ENCODE assay signal across 8 cellular contexts in genomic region chr5:159198063-159199036, GRCh38. TPM values are rescaled to one million over a fixed set of nuclear protein-coding genes. Genes with fewer than 3 reads are reported as not detected.
A peak's percentile ranks its signal among the peaks of the same experiment; 100 is the strongest.
DNase-seq lines count a peak whose midpoint lies in the region; ATAC-seq and TF ChIP-seq lines count a peak whose summit lies in the region.

No MANE protein-coding gene starts in this region.

- intact Hi-C loops in IMR-90 (cut with micrococcal nuclease) = no loop called here
- intact Hi-C loops in PC-9 (cut with micrococcal nuclease; ENCODE audit: unreplicated experiment) = no loop called here

- in situ Hi-C loops in IMR-90 (cut with MboI; ENCODE audit: low sequenced_read_pairs) = loop anchor here (25.0 kb wide), 1 partner anchor 1636 kb away; no protein-coding TSS in a partner anchor

- no CpG with 5 or more reads among the region's 5 CpGs for WGBS in IMR-90 (ENCODE audit: extremely low coverage in 2 of 2, insufficient read length in 1 of 2), 2 experiments

- H3K4me1 ChIP-seq in IMR-90 (ENCODE audit: control insufficient read depth, insufficient read depth, low read length) (peaks cover 7% of the 10 kb centered on the region), foreskin keratinocyte (no peaks in the 10 kb centered on the region), PC-9 (replicated peaks; ENCODE audit: insufficient read depth) (no peaks in the 10 kb centered on the region)

- H3K56ac ChIP-seq in IMR-90 (ENCODE audit: extremely low read depth, insufficient read depth, low read length) = no peak overlapping the region

- TF ChIP-seq POLR2A in IMR-90 (IDR thresholded peaks at IDR 0.05; ENCODE audit: low read depth, low read length) = no peak

- dilution Hi-C loops in IMR-90 (cut with HindIII; ENCODE audit: low sequenced_read_pairs, unreplicated experiment) = no loop called here

- H4K8ac ChIP-seq in IMR-90 (ENCODE audit: low read depth in 2 of 2, low read length in 2 of 2) = no peak overlapping the region

- no peak overlapping the region for H4K91ac ChIP-seq in IMR-90 (ENCODE audit: insufficient read depth, low read depth, low read length)

- no peak overlapping the region; the same call in 1 of the 2 replicates for H3K23ac ChIP-seq in IMR-90 (ENCODE audit: low read depth, low read length)

- ATAC-seq in GM18508 (IDR thresholded peaks at IDR 0.05; ENCODE audit: insufficient read depth, unreplicated experiment) = peak; percentile 84
- peak; percentile 93 for ATAC-seq in GM21717 (IDR thresholded peaks at IDR 0.05; ENCODE audit: unreplicated experiment)
- 0 out of 2 replicates have a peak, but pooled peaks have one; percentile 21 for ATAC-seq in IMR-90 (ENCODE audit: low read depth)
- ATAC-seq in foreskin keratinocyte = peak; percentile 34
- no peak for ATAC-seq in SK-N-SH treated with all-trans-retinoic acid at 6 μM for 48 hours

- no peak for TF ChIP-seq RAD21 in IMR-90 (IDR thresholded peaks at IDR 0.05; ENCODE audit: low read length)

- no peaks in the 10 kb centered on the region for H3K9me2 ChIP-seq in PC-9 (ENCODE audit: insufficient read depth)

- H4K20me1 ChIP-seq in IMR-90 (ENCODE audit: insufficient read depth, low read length) = peaks cover 35% of the 10 kb centered on the region; the same call in 1 of the 2 replicates
- H4K20me1 ChIP-seq in PC-9 (ENCODE audit: insufficient read depth) = peaks cover 36% of the 10 kb centered on the region

- H3K4me2 ChIP-seq in IMR-90 (ENCODE audit: low read depth, low read length) (no peak overlapping the region), PC-9 (no peak overlapping the region)

- H2AFZ ChIP-seq in IMR-90 (replicated peaks; ENCODE audit: low read length, poor library complexity) (no peak overlapping the region), PC-9 (no peak overlapping the region)

- H2BK20ac ChIP-seq in IMR-90 (ENCODE audit: low read depth, low read length) = no peak overlapping the region

- H3K27ac ChIP-seq in IMR-90 (ENCODE audit: insufficient read depth, low read length) (peak overlapping the region; percentile 9; the same call in 1 of the 2 replicates), foreskin keratinocyte (no peak overlapping the region), PC-9 (no peak overlapping the region)

- peaks cover 5% of the 10 kb centered on the region; the same call in 1 of the 2 replicates for H3K9me1 ChIP-seq in IMR-90 (ENCODE audit: insufficient read depth, low read length)

- BruUV-seq in IMR-90 (replicated peaks; lab: Mats Ljungman, UMichigan) = no TSS peak
- BruUV-seq in PC-9 (replicated peaks; lab: Mats Ljungman, UMichigan) = no TSS peak

- H3K79me1 ChIP-seq in IMR-90 (ENCODE audit: low read depth in 1 of 2, low read length in 2 of 2) = peaks cover 7 to 45% of the 10 kb centered on the region in 2 experiments; a peak in 2 of 4 replicates

- H3K9ac ChIP-seq in IMR-90 (ENCODE audit: low read depth, low read length) = no peak overlapping the region

- H2AK9ac ChIP-seq in IMR-90 (replicated peaks; ENCODE audit: low read depth, low read length, poor library complexity) = no peak overlapping the region

- no peak overlapping the region for H3K4ac ChIP-seq in IMR-90 (ENCODE audit: low read depth, low read length)

- TF ChIP-seq CTCF in IMR-90 (conservative IDR thresholded peaks at IDR 0.05; ENCODE audit: low read depth, low read length) = no peak
- TF ChIP-seq CTCF in foreskin keratinocyte (conservative IDR thresholded peaks at IDR 0.05) = no peak
- no peak for TF ChIP-seq CTCF in PC-9 (conservative IDR thresholded peaks at IDR 0.05)

- H3K36me3 ChIP-seq in IMR-90 (ENCODE audit: control insufficient read depth, insufficient read depth, low read length) = peaks cover 29% of the 10 kb centered on the region
- H3K36me3 ChIP-seq in PC-9 (ENCODE audit: low read depth) = peaks cover 23% of the 10 kb centered on the region

- H3K14ac ChIP-seq in IMR-90 (replicated peaks; ENCODE audit: low read depth, low read length) = no peak overlapping the region

- H3K27me3 ChIP-seq in IMR-90 (ENCODE audit: control insufficient read depth, insufficient read depth, low read length) (no peaks in the 10 kb centered on the region), foreskin keratinocyte (no peaks in the 10 kb centered on the region), PC-9 (ENCODE audit: insufficient read depth, low read depth) (no peaks in the 10 kb centered on the region)

- peak overlapping the region; percentile 2 for H2BK5ac ChIP-seq in IMR-90 (ENCODE audit: low read depth, low read length, poor library complexity, severe bottlenecking)

- H3K4me3 ChIP-seq in IMR-90 (ENCODE audit: insufficient read depth, low read depth, low read length) (no peak overlapping the region), PC-9 (no peak overlapping the region)

- H2AK5ac ChIP-seq in IMR-90 (ENCODE audit: low read depth, low read length) = no peak overlapping the region

- H3K18ac ChIP-seq in IMR-90 (ENCODE audit: low read depth, low read length) = no peak overlapping the region

- POLR2A ChIA-PET in IMR-90 (lab: Charles Lee; ENCODE audit: unreplicated experiment) = interaction anchor here (0.6 to 1.0 kb wide), 2 partner anchors 9 kb away, joined by 3 read pairs; no protein-coding TSS in a partner anchor
- POLR2A ChIA-PET in PC-9 (lab: Charles Lee; ENCODE audit: unreplicated experiment) = no interaction called here

- no peak overlapping the region for H2BK120ac ChIP-seq in IMR-90 (ENCODE audit: low read depth, low read length)

- H3K9me3 ChIP-seq in IMR-90 (ENCODE audit: control insufficient read depth, insufficient read depth, low read length) (no peaks in the 10 kb centered on the region), PC-9 (ENCODE audit: insufficient read depth, low read depth) (no peaks in the 10 kb centered on the region)

- H4K5ac ChIP-seq in IMR-90 (ENCODE audit: low read depth, low read length) = no peak overlapping the region

- H3F3A ChIP-seq in PC-9 (ENCODE audit: insufficient read depth, low read depth) = peaks cover 3% of the 10 kb centered on the region; the same call in 1 of the 2 replicates

- DNase-seq in IMR-90 (no peak), foreskin keratinocyte (no peak), NCI-H187 treated with DMSO at 0.1 percent for 48 hours (lab: John Stamatoyannopoulos, UW) (no peak), iPS-NIHi11 (ENCODE audit: low spot score) (no peak), PC-9 (no peak)

- no peak overlapping the region for H2BK15ac ChIP-seq in IMR-90 (ENCODE audit: low read depth, low read length)

- H3K79me2 ChIP-seq in PC-9 (ENCODE audit: low read depth) = peaks cover 78% of the 10 kb centered on the region

- CTCF ChIA-PET in IMR-90 (lab: Yijun Ruan, JAX) (interaction anchor here (0.6 kb wide), 1 partner anchor 9 kb away, joined by 10 read pairs; no protein-coding TSS in a partner anchor), PC-9 (lab: Charles Lee) (no interaction called here)

TF ChIP-seq in IMR-90, 13 proteins besides CTCF, POLR2A, EP300 and RAD21:
- TF ChIP-seq RFX5 (IDR thresholded peaks at IDR 0.05; ENCODE audit: low read depth, low read length) (no peak), MXI1 (IDR thresholded peaks at IDR 0.05; ENCODE audit: borderline replicate concordance, low read depth, low read length) (no peak), MAFK (IDR thresholded peaks at IDR 0.05; ENCODE audit: low read depth, low read length) (no peak), RCOR1 (IDR thresholded peaks at IDR 0.05; ENCODE audit: insufficient replicate concordance, low read length) (no peak), FOS (IDR thresholded peaks at IDR 0.05; ENCODE audit: low read depth, low read length) (no peak), ELK1 (IDR thresholded peaks at IDR 0.05; ENCODE audit: borderline replicate concordance, low read depth, low read length) (no peak), SMC3 (IDR thresholded peaks at IDR 0.05; ENCODE audit: low read depth, low read length) (no peak)

TF ChIP-seq in SK-N-SH treated with all-trans-retinoic acid at 6 μM for 48 hours, 23 proteins besides CTCF, POLR2A, EP300 and RAD21:
- no peak for TF ChIP-seq GLIS3 (CRISPR knock-in tag; IDR thresholded peaks at IDR 0.05)
- no peak for TF ChIP-seq ESRRG (CRISPR knock-in tag; IDR thresholded peaks at IDR 0.05)
- TF ChIP-seq, protein P1, sequence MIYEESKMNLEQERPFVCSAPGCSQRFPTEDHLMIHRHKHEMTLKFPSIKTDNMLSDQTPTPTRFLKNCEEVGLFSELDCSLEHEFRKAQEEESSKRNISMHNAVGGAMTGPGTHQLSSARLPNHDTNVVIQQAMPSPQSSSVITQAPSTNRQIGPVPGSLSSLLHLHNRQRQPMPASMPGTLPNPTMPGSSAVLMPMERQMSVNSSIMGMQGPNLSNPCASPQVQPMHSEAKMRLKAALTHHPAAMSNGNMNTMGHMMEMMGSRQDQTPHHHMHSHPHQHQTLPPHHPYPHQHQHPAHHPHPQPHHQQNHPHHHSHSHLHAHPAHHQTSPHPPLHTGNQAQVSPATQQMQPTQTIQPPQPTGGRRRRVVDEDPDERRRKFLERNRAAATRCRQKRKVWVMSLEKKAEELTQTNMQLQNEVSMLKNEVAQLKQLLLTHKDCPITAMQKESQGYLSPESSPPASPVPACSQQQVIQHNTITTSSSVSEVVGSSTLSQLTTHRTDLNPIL (CRISPR knock-in tag; IDR thresholded peaks at IDR 0.05; ENCODE audit: low read depth) = no peak
TF ChIP-seq in SK-N-SH treated with all-trans-retinoic acid at 6 μM for 48 hours: peak in this region for 0.

RNA-seq across cellular contexts. Expression of gene RNF145, which starts 11.0 kb away (rescaled TPM):
- total RNA-seq in IMR-90 (2012; rRNA removed) = 50.0 and 68.0 TPM in 2 replicates
- 44.9 and 57.0 TPM in 2 replicates for polyA plus RNA-seq in IMR-90 (2012; rRNA removed)
- 14.3 and 27.2 TPM in 2 replicates for polyA plus RNA-seq in IMR-90 (2012; cell fraction: cytosol; rRNA removed)
- polyA plus RNA-seq in IMR-90 (2012; cell fraction: nucleus; rRNA removed; ENCODE audit: low replicate concordance) = 8.4 and 77.6 TPM in 2 replicates
- total RNA-seq in foreskin keratinocyte = 56.2 and 58.3 TPM in 2 replicates
- polyA plus RNA-seq in foreskin keratinocyte = 43.3 and 50.1 TPM in 2 replicates
- total RNA-seq in PC-9 (2021) = 48.2 and 54.5 TPM in 2 replicates
